Comparison of ENCODE assay signal across 8 cellular contexts in genomic region chr4:169010125-169011023, GRCh38. TPM values are rescaled to one million over a fixed set of nuclear protein-coding genes. Genes with fewer than 3 reads are reported as not detected.
DNase-seq lines count a peak whose midpoint lies in the region; ATAC-seq and TF ChIP-seq lines count a peak whose summit lies in the region.

Gene CBR4 (minus strand): TSS chr4:169010255. CDS start chr4:169010089, 166 bp downstream.

- peak within 1 kb of the TSS; percentile 84 for H3K4me3 ChIP-seq in choroid plexus epithelial cell (ENCODE audit: low read depth, low read length)
- H3K4me3 ChIP-seq in kidney epithelial cell (ENCODE audit: low read depth, low read length), result peak within 1 kb of the TSS; percentile 73

- peak; percentile 91 to 94 for DNase-seq in AML-193 (lab: John Stamatoyannopoulos, UW)
- peak; percentile 91 for DNase-seq in NCI-H510A (lab: John Stamatoyannopoulos, UW)
- DNase-seq in activated CD4-positive, alpha-beta T cell treated with anti-CD3 and anti-CD28 coated beads for 24 hours (ENCODE audit: low read depth in 2 of 2), result peak; percentile 86 to 91
- peak; percentile 99 for DNase-seq in choroid plexus epithelial cell (ENCODE audit: low read depth)
- DNase-seq in kidney epithelial cell (ENCODE audit: low read depth), result peak; percentile 96
- DNase-seq in stimulated activated CD4-positive, alpha-beta T cell treated with anti-CD3 and anti-CD28 coated beads, Interleukin-1b, Interleukin-23, amount 100 ng/mL, for 1 hour (ENCODE audit: low read depth in 2 of 2), result peak; percentile 85 to 89

- no peaks in the 10 kb centered on the region for H3K36me3 ChIP-seq in kidney epithelial cell (ENCODE audit: control insufficient read depth, insufficient read depth, low read length)

- ATAC-seq in GM19043 (IDR thresholded peaks at IDR 0.05; ENCODE audit: low read depth, unreplicated experiment), result peak; percentile 96
- ATAC-seq in HG03432 (IDR thresholded peaks at IDR 0.05; ENCODE audit: unreplicated experiment), result peak; percentile 98

- H3K27me3 ChIP-seq in kidney epithelial cell (ENCODE audit: control insufficient read depth, insufficient read depth, low read length), result no peaks in the 10 kb centered on the region

- TF ChIP-seq CTCF in choroid plexus epithelial cell (conservative IDR thresholded peaks at IDR 0.05; ENCODE audit: low read depth, low read length) (peak; percentile 47), kidney epithelial cell (IDR thresholded peaks at IDR 0.05; ENCODE audit: insufficient read depth, low read length, poor library complexity, severe bottlenecking) (peak; percentile 9)

RNA-seq across cellular contexts. Expression of gene CBR4, which starts in this region (rescaled TPM):
- total RNA-seq in kidney epithelial cell, result 8.0 and 16.1 TPM in 2 replicates

Comparison
In these comparisons a context has a peak if more than half of its experiments do, and no peak if none do; other contexts are left out.
1. Peak in every context shown above with its lines: DNase-seq, ATAC-seq and H3K4me3 ChIP-seq.